Comparison of ENCODE assay signal across 9 cellular contexts in genomic region chr10:113788604-113789083, GRCh38. TPM values are rescaled to one million over a fixed set of nuclear protein-coding genes. Genes with fewer than 3 reads are reported as not detected.
DNase-seq lines count a peak whose midpoint lies in the region; ATAC-seq lines count a peak whose summit lies in the region.
"Had no signal": no experiment of that assay in that cellular context is flagged by ENCODE, and none has a peak within 500 bp of the region (broad histone marks: within the 10 kb centered on the region; RNA-seq: fewer than 3 reads in every experiment).

No MANE protein-coding gene starts in this region.

- H3K4me1 Mint-ChIP-seq in activated naive CD4-positive, alpha-beta T cell treated with anti-CD3 and anti-CD28 coated beads for 36 hours (ENCODE audit: low read depth): no peaks in the 10 kb centered on the region
- H3K4me1 Mint-ChIP-seq in activated naive CD4-positive, alpha-beta T cell treated with anti-CD3 and anti-CD28 coated beads, Interleukin-2, amount 10 ng/mL, durations not matched to agents 7 days and 5 days: no peaks in the 10 kb centered on the region

- DNase-seq in activated naive CD4-positive, alpha-beta T cell treated with anti-CD3 and anti-CD28 coated beads for 36 hours: peak; percentile 13
- no peak for DNase-seq in activated naive CD4-positive, alpha-beta T cell (lab: John Stamatoyannopoulos, UW)
- DNase-seq in SW480 (ENCODE audit: low spot score): peak; percentile 69
- DNase-seq in inferior parietal cortex (ENCODE audit: extremely low spot score): peak; percentile 79
- no peak for DNase-seq in activated naive CD4-positive, alpha-beta T cell treated with anti-CD3 and anti-CD28 coated beads, Interleukin-2, amount 10 ng/mL, durations not matched to agents 7 days and 5 days
- DNase-seq in NCI-H2227 (lab: John Stamatoyannopoulos, UW; ENCODE audit: unreplicated experiment): no peak
- DNase-seq: right lobe of liver had no signal

- peak; percentile 78 for ATAC-seq in HG03064 (IDR thresholded peaks at IDR 0.05; ENCODE audit: low read depth, unreplicated experiment)
- ATAC-seq in activated CD4-positive, CD25-positive, alpha-beta regulatory T cell treated with anti-CD3 and anti-CD28 coated beads, Interleukin-2, amount 50 U/mL, for 24 hours: no peak

- no peaks in the 10 kb centered on the region for H3K36me3 Mint-ChIP-seq in activated naive CD4-positive, alpha-beta T cell treated with anti-CD3 and anti-CD28 coated beads for 36 hours (ENCODE audit: low read depth)
- H3K36me3 Mint-ChIP-seq in activated naive CD4-positive, alpha-beta T cell treated with anti-CD3 and anti-CD28 coated beads, Interleukin-2, amount 10 ng/mL, durations not matched to agents 7 days and 5 days: no peaks in the 10 kb centered on the region

- H3K9me3 Mint-ChIP-seq in activated naive CD4-positive, alpha-beta T cell treated with anti-CD3 and anti-CD28 coated beads for 36 hours: no peaks in the 10 kb centered on the region
- H3K9me3 Mint-ChIP-seq in activated naive CD4-positive, alpha-beta T cell treated with anti-CD3 and anti-CD28 coated beads, Interleukin-2, amount 10 ng/mL, durations not matched to agents 7 days and 5 days: no peaks in the 10 kb centered on the region

- no peak overlapping the region for H3K4me3 Mint-ChIP-seq in activated naive CD4-positive, alpha-beta T cell treated with anti-CD3 and anti-CD28 coated beads for 36 hours
- H3K4me3 Mint-ChIP-seq in activated naive CD4-positive, alpha-beta T cell treated with anti-CD3 and anti-CD28 coated beads, Interleukin-2, amount 10 ng/mL, durations not matched to agents 7 days and 5 days: no peak overlapping the region

- no peak overlapping the region for H3K27ac Mint-ChIP-seq in activated naive CD4-positive, alpha-beta T cell treated with anti-CD3 and anti-CD28 coated beads for 36 hours
- H3K27ac Mint-ChIP-seq in activated naive CD4-positive, alpha-beta T cell treated with anti-CD3 and anti-CD28 coated beads, Interleukin-2, amount 10 ng/mL, durations not matched to agents 7 days and 5 days: no peak overlapping the region

- H3K27me3 Mint-ChIP-seq in activated naive CD4-positive, alpha-beta T cell treated with anti-CD3 and anti-CD28 coated beads for 36 hours (ENCODE audit: low read depth): no peaks in the 10 kb centered on the region
- H3K27me3 Mint-ChIP-seq in activated naive CD4-positive, alpha-beta T cell treated with anti-CD3 and anti-CD28 coated beads, Interleukin-2, amount 10 ng/mL, durations not matched to agents 7 days and 5 days: peaks cover 11% of the 10 kb centered on the region

- CTCF ChIA-PET in activated naive CD4-positive, alpha-beta T cell treated with anti-CD3 and anti-CD28 coated beads for 36 hours (lab: Charles Lee): interaction anchor here (0.7 kb wide), 1 partner anchor 315 kb away, joined by 3 read pairs; no protein-coding TSS in a partner anchor
- CTCF ChIA-PET in activated naive CD4-positive, alpha-beta T cell treated with anti-CD3 and anti-CD28 coated beads, Interleukin-2, amount 10 ng/mL, durations not matched to agents 7 days and 5 days (lab: Charles Lee): no interaction called here

- intact Hi-C loops in activated naive CD4-positive, alpha-beta T cell treated with anti-CD3 and anti-CD28 coated beads for 36 hours (cut with micrococcal nuclease): no loop called here

RNA-seq across cellular contexts. Expression of gene PLEKHS1, which starts 37.2 kb away (rescaled TPM):
- total RNA-seq in activated naive CD4-positive, alpha-beta T cell treated with anti-CD3 and anti-CD28 coated beads for 36 hours: not detected
- total RNA-seq: right lobe of liver had no signal

Comparison
In these comparisons a context has a peak if more than half of its experiments do, and no peak if none do; other contexts are left out.
1. DNase-seq: peak in activated naive CD4-positive, alpha-beta T cell treated with anti-CD3 and anti-CD28 coated beads for 36 hours (single experiment), SW480 (single experiment) and inferior parietal cortex (single experiment); none in activated naive CD4-positive, alpha-beta T cell (0 of 4), activated naive CD4-positive, alpha-beta T cell treated with anti-CD3 and anti-CD28 coated beads, Interleukin-2, amount 10 ng/mL, durations not matched to agents 7 days and 5 days (single experiment) and NCI-H2227 (single experiment).